Comparison of ENCODE assay signal across 12 cellular contexts in the genomic region with DNA sequence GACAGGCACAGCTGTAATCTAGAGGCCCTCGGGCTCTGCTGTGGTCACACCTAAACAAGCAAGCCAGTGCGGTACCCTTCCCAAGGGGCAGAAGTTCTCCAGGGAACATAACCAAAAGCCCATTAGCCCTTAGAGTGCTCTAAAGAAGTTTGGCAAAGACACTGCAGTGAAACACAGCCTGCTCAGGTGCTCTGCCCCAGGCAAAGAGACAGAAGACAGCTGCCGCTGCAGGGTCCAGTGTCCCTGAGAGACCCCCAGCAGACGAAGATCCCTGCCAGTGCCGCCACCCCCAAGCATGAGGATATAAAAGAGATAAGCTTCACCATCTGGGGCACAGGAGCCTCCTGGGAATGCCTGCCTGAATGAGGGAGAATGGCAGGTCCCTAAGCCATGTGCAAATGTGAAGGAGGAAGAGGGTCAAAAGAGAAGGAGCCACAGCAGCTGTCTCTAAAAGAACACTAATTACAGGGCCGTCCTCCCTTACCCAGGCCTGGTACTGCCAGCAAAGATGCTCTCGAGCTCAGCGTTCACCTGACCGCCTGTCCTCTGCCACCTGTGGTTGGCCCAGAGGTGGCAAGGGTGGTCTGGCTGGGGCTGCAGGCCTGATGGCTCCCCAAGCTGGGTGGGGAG.
DNase-seq lines count a peak whose midpoint lies in the region; ATAC-seq lines count a peak whose summit lies in the region.
"Had no signal": no experiment of that assay in that cellular context is flagged by ENCODE, and none has a peak within 500 bp of the region (broad histone marks: within the 10 kb centered on the region; RNA-seq: fewer than 3 reads in every experiment).

No MANE protein-coding gene starts in this region.

- peaks cover 0 to 2% of the 10 kb centered on the region in 2 donors for H3K36me3 ChIP-seq in stomach smooth muscle (ENCODE audit: control insufficient read depth in 2 of 2, insufficient read depth in 2 of 2, low read length in 2 of 2)

- peak overlapping the region; percentile 13 to 56 for H3K9ac ChIP-seq in stomach smooth muscle (ENCODE audit: low read length in 2 of 2)

- H3K4me3 ChIP-seq in stomach smooth muscle (ENCODE audit: low read length in 2 of 2): peak overlapping the region; percentile 8 to 9
- H3K4me3 ChIP-seq: coronary artery, SJSA1 had no signal

- H3K27me3 ChIP-seq in stomach smooth muscle (ENCODE audit: control insufficient read depth in 1 of 2, insufficient read depth in 2 of 2, low read length in 2 of 2): no peaks in the 10 kb centered on the region
- H3K27me3 ChIP-seq: SJSA1 had no signal

- H3K4me1 ChIP-seq in stomach smooth muscle (ENCODE audit: control insufficient read depth, insufficient read depth, low read length): peaks cover 92% of the 10 kb centered on the region

- DNase-seq in NCI-H1092 (lab: John Stamatoyannopoulos, UW) (peak; percentile 76), NCI-H69 (lab: John Stamatoyannopoulos, UW) (peak; percentile 99), glomerular visceral epithelial cell (ENCODE audit: extremely low spot score) (peak; percentile 47)
- no peak for DNase-seq in activated CD4-positive, CD25-positive, alpha-beta regulatory T cell treated with anti-CD3 and anti-CD28 coated beads, Interleukin-2, amount 50 U/mL, for 72 hours
- DNase-seq: activated CD8-positive, alpha-beta memory T cell treated with anti-CD3 and anti-CD28 coated beads, Interleukin-2, amount 50 U/mL, for 4 hours; CD4-positive, alpha-beta memory T cell had no signal

- H3K9me3 ChIP-seq in stomach smooth muscle (ENCODE audit: control insufficient read depth in 2 of 2, low read length in 2 of 2): no peaks in the 10 kb centered on the region
- H3K9me3 ChIP-seq: SJSA1 had no signal

- H3K27ac ChIP-seq in stomach smooth muscle (ENCODE audit: low read length): peak overlapping the region; percentile 98
- H3K27ac ChIP-seq: coronary artery, SJSA1 had no signal

- ATAC-seq in GM21381 (IDR thresholded peaks at IDR 0.05; ENCODE audit: unreplicated experiment) (no peak), GM19351 (IDR thresholded peaks at IDR 0.05; ENCODE audit: unreplicated experiment) (no peak)
- ATAC-seq: sciatic nerve had no signal
